ENCODE assay signal across 33 cellular contexts in genomic region chr2:142058149-142058548, GRCh38.
"Had no signal": no experiment of that assay in that cellular context is flagged by ENCODE, and none has a peak within 500 bp of the region (broad histone marks: within the 10 kb centered on the region; RNA-seq: fewer than 3 reads in every experiment).

No MANE protein-coding gene starts in this region.

- H3K4me1 ChIP-seq: esophagus muscularis mucosa, foreskin keratinocyte, gastroesophageal sphincter, heart right ventricle had no signal

- FAIRE-seq: astrocyte, bronchial epithelial cell, colon had no signal

- H3K9me3 ChIP-seq: esophagus muscularis mucosa, gastroesophageal sphincter, heart right ventricle had no signal

- H3K27ac ChIP-seq: brain microvascular endothelial cell, esophagus muscularis mucosa, foreskin keratinocyte, gastroesophageal sphincter, heart right ventricle had no signal

- H3K36me3 ChIP-seq: brain microvascular endothelial cell, esophagus muscularis mucosa, gastroesophageal sphincter, heart right ventricle had no signal

- DNase-seq: activated CD4-positive, alpha-beta memory T cell treated with anti-CD3 and anti-CD28 coated beads for 36 hours; activated CD4-positive, alpha-beta T cell treated with anti-CD3 and anti-CD28 coated beads for 36 hours; activated CD4-positive, alpha-beta T cell treated with anti-CD3 and anti-CD28 coated beads, Interleukin-2, amount 10 ng/mL, durations not matched to agents 24 days and 14 days; activated CD4-positive, CD25-positive, alpha-beta regulatory T cell; activated CD4-positive, CD25-positive, alpha-beta regulatory T cell treated with anti-CD3 and anti-CD28 coated beads, Interleukin-2, amount 50 U/mL, for 72 hours; activated CD8-positive, alpha-beta memory T cell treated with anti-CD3 and anti-CD28 coated beads, Interleukin-2, amount 10 ng/mL, durations not matched to agents 7 days and 5 days; activated CD8-positive, alpha-beta memory T cell treated with anti-CD3 and anti-CD28 coated beads, Interleukin-2, amount 50 U/mL, for 4 hours; activated CD8-positive, alpha-beta T cell treated with anti-CD3 and anti-CD28 coated beads, Interleukin-2, amount 10 ng/mL, durations not matched to agents 7 days and 5 days; activated gamma-delta T cell; activated naive CD4-positive, alpha-beta T cell; activated naive CD4-positive, alpha-beta T cell treated with anti-CD3 and anti-CD28 coated beads, Interleukin-2, amount 10 ng/mL, durations not matched to agents 7 days and 5 days; activated naive CD8-positive, alpha-beta T cell treated with anti-CD3 and anti-CD28 coated beads, Interleukin-2, amount 10 ng/mL, durations not matched to agents 7 days and 5 days; activated T-cell treated with anti-CD3 and anti-CD28 coated beads, Interleukin-2, amount 50 U/mL, for 1 hour; activated T-cell treated with anti-CD3 and anti-CD28 coated beads, Interleukin-2, amount 50 U/mL, for 48 hours; amniotic stem cell; anterior cingulate cortex; brain microvascular endothelial cell; cortex of kidney; dermis blood vessel endothelial cell; effector CD4-positive, alpha-beta T cell; effector memory CD8-positive, alpha-beta T cell; erythroblast; foreskin keratinocyte; heart right ventricle; T-helper 1 cell; T-helper 17 cell; T1000 had no signal

- H3K4me3 ChIP-seq: esophagus muscularis mucosa, gastroesophageal sphincter, heart right ventricle had no signal

- H3K27me3 ChIP-seq: brain microvascular endothelial cell, esophagus muscularis mucosa, foreskin keratinocyte, gastroesophageal sphincter, heart right ventricle had no signal

- ATAC-seq: activated CD4-positive, alpha-beta T cell treated with anti-CD3 and anti-CD28 coated beads for 36 hours; activated CD8-positive, alpha-beta memory T cell treated with anti-CD3 and anti-CD28 coated beads, Interleukin-2, amount 10 ng/mL, durations not matched to agents 7 days and 5 days; activated CD8-positive, alpha-beta T cell treated with anti-CD3 and anti-CD28 coated beads, Interleukin-2, amount 10 ng/mL, durations not matched to agents 7 days and 5 days; activated naive CD4-positive, alpha-beta T cell treated with anti-CD3 and anti-CD28 coated beads, Interleukin-2, amount 50 U/mL, for 72 hours; effector memory CD8-positive, alpha-beta T cell; foreskin keratinocyte; gastroesophageal sphincter; heart right ventricle; T-helper 17 cell had no signal
